Comparison of ENCODE assay signal across 21 cellular contexts in the genomic region with DNA sequence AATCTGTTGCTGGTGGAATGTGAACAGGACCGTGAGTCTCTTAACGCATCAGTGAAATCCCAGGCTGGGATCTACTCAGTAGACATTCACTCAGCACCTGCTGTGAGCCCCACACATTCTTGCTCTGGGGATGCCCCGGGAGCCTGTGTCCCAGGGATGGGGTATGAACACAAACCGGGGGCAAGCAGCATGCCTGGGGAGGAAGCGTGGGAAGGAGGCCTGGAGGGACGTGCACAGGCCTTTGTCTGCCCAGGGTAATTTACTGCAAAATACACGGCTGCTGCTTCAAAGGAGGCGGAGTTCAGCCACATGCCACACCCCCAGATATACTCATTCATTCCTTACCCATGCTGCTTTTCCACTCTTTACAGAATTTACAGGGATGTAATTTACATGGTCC.
DNase-seq lines count a peak whose midpoint lies in the region; TF ChIP-seq lines count a peak whose summit lies in the region.
"Had no signal": no experiment of that assay in that cellular context is flagged by ENCODE, and none has a peak within 500 bp of the region (broad histone marks: within the 10 kb centered on the region; RNA-seq: fewer than 3 reads in every experiment).

No MANE protein-coding gene starts in this region.

- H3K27me3 ChIP-seq in CD4-positive, alpha-beta memory T cell (ENCODE audit: insufficient read depth, low read length) = no peaks in the 10 kb centered on the region

- H3K27me3 Mint-ChIP-seq in nephron progenitor cell (ENCODE audit: low read depth, poor library complexity) (peaks cover 13% of the 10 kb centered on the region), Calu3 (ENCODE audit: unreplicated experiment) (peaks cover 73% of the 10 kb centered on the region)
- H3K27me3 Mint-ChIP-seq in CD4-positive, alpha-beta memory T cell = peaks cover 0 to 2% of the 10 kb centered on the region in 2 donors
- H3K27me3 Mint-ChIP-seq: CD4-positive, alpha-beta T cell had no signal

- CTCF ChIA-PET in Calu3 (lab: Charles Lee) = no interaction called here
- CTCF ChIA-PET in CD4-positive, alpha-beta memory T cell (lab: Charles Lee; ENCODE audit: partially characterized antibody) = no interaction called here

- no peaks in the 10 kb centered on the region for H3K4me1 ChIP-seq in CD4-positive, alpha-beta memory T cell (ENCODE audit: insufficient read depth, low read length)
- H3K4me1 ChIP-seq: Caco-2 had no signal

- no peaks in the 10 kb centered on the region for H3K36me3 ChIP-seq in CD4-positive, alpha-beta memory T cell (ENCODE audit: insufficient read depth, low read length)

- TF ChIP-seq CTCF in nephron progenitor cell (IDR thresholded peaks at IDR 0.05) (no peak), Calu3 (IDR thresholded peaks at IDR 0.05; ENCODE audit: unreplicated experiment) (no peak)

- no peaks in the 10 kb centered on the region for H3K36me3 Mint-ChIP-seq in nephron progenitor cell (ENCODE audit: low read depth)
- H3K36me3 Mint-ChIP-seq in Calu3 (ENCODE audit: insufficient read depth, unreplicated experiment) = no peaks in the 10 kb centered on the region
- no peaks in the 10 kb centered on the region for H3K36me3 Mint-ChIP-seq in CD4-positive, alpha-beta memory T cell

- H3K27ac ChIP-seq in CD4-positive, alpha-beta memory T cell (ENCODE audit: low read depth, low read length) = no peak overlapping the region
- H3K27ac ChIP-seq: PC-9, RWPE1, SK-N-MC had no signal

- DNase-seq in activated effector memory CD4-positive, alpha-beta T cell treated with anti-CD3 and anti-CD28 coated beads, Interleukin-2, amount 50 U/mL, for 16 hours = peak; percentile 30
- no peak for DNase-seq in activated effector memory CD4-positive, alpha-beta T cell treated with Interleukin-2 at 50 U/mL for 16 hours
- DNase-seq in NCI-H2227 treated with DMSO at 0.1 percent for 48 hours (lab: John Stamatoyannopoulos, UW) (peak; percentile 13), nephron progenitor cell (peak; percentile 35), Calu3 (no peak), EL (no peak)
- DNase-seq in CD4-positive, alpha-beta memory T cell = no peak
- DNase-seq: Caco-2; CD4-positive, alpha-beta T cell; DND-41; HFFc6; Kasumi-1; NCI-H1417; NCI-H1694 treated with DMSO at 0.1 percent for 48 hours; NCI-H2081 treated with DMSO at 0.1 percent for 48 hours; NCI-H2171 treated with DMSO at 0.1 percent for 48 hours; PC-9; SHP77 treated with DMSO at 0.1 percent for 48 hours; SW 1271 had no signal

- POLR2A ChIA-PET in CD4-positive, alpha-beta memory T cell (lab: Charles Lee; ENCODE audit: partially characterized antibody) = no interaction called here

- H3K4me1 Mint-ChIP-seq in nephron progenitor cell (peaks cover 54% of the 10 kb centered on the region), Calu3 (ENCODE audit: low read depth, unreplicated experiment) (no peaks in the 10 kb centered on the region)
- H3K4me1 Mint-ChIP-seq in CD4-positive, alpha-beta memory T cell = no peaks in the 10 kb centered on the region

- H3K27ac Mint-ChIP-seq in nephron progenitor cell = no peak overlapping the region
- H3K27ac Mint-ChIP-seq in Calu3 (ENCODE audit: unreplicated experiment) = no peak overlapping the region
- no peak overlapping the region for H3K27ac Mint-ChIP-seq in CD4-positive, alpha-beta memory T cell
- H3K27ac Mint-ChIP-seq: CD4-positive, alpha-beta T cell; HFFc6 had no signal

- intact Hi-C loops in Calu3 (cut with micrococcal nuclease; ENCODE audit: unreplicated experiment) = no loop called here
- intact Hi-C loops in CD4-positive, alpha-beta memory T cell (cut with micrococcal nuclease) = no loop called here

- BruUV-seq in Calu3 (replicated peaks; lab: Mats Ljungman, UMichigan) = no TSS peak

- no peaks in the 10 kb centered on the region for H3K9me3 ChIP-seq in CD4-positive, alpha-beta memory T cell (ENCODE audit: control insufficient read depth in 1 of 2, low read length in 2 of 2)
- H3K9me3 ChIP-seq: Caco-2 had no signal

- no peaks in the 10 kb centered on the region for H3K9me3 Mint-ChIP-seq in nephron progenitor cell
- H3K9me3 Mint-ChIP-seq in Calu3 (ENCODE audit: low read depth, unreplicated experiment) = no peaks in the 10 kb centered on the region
- H3K9me3 Mint-ChIP-seq in CD4-positive, alpha-beta memory T cell = no peaks in the 10 kb centered on the region
- H3K9me3 Mint-ChIP-seq: CD4-positive, alpha-beta T cell had no signal

- H3K4me3 Mint-ChIP-seq in nephron progenitor cell = no peak overlapping the region
- H3K4me3 Mint-ChIP-seq in Calu3 (ENCODE audit: low read depth, unreplicated experiment) = no peak overlapping the region
- no peak overlapping the region for H3K4me3 Mint-ChIP-seq in CD4-positive, alpha-beta memory T cell
- H3K4me3 Mint-ChIP-seq: CD4-positive, alpha-beta T cell; HFFc6 had no signal

- H3K4me3 ChIP-seq in CD4-positive, alpha-beta memory T cell (ENCODE audit: low read length in 2 of 2) = no peak overlapping the region
- H3K4me3 ChIP-seq: PC-9, SK-N-MC had no signal

Comparison
In these comparisons a context has a peak if more than half of its experiments do, and no peak if none do; other contexts are left out.
1. DNase-seq: peak in activated effector memory CD4-positive, alpha-beta T cell treated with anti-CD3 and anti-CD28 coated beads, Interleukin-2, amount 50 U/mL, for 16 hours (single experiment), NCI-H2227 treated with DMSO at 0.1 percent for 48 hours (single experiment) and nephron progenitor cell (single experiment); none in activated effector memory CD4-positive, alpha-beta T cell treated with Interleukin-2 at 50 U/mL for 16 hours (single experiment), Calu3 (single experiment), EL (single experiment) and CD4-positive, alpha-beta memory T cell (0 of 5).